1 cellular context compared by ENCODE assay signal in the genomic region with DNA sequence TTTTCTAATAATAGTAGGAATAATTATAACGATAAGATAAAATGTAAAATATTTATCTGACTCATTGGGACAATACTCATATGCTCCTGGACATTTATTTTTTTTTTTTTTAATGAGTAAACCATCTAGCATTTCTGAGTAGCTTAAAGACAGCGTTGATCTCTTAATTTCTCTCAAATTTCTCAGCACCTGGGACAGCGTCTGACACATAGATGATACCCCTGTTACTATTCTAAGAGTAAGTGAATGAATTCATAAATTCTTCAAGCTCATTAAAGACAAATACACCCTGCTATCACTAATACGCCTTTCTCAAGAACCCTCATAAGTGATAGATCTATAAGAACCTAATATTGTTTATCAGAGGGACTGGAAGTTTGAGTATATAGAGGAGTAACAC.
TF ChIP-seq lines count a peak whose summit lies in the region.

No MANE protein-coding gene starts in this region.

TF ChIP-seq in HepG2, 621 proteins besides CTCF, POLR2A, EP300 and RAD21:
- TF ChIP-seq, protein P1, sequence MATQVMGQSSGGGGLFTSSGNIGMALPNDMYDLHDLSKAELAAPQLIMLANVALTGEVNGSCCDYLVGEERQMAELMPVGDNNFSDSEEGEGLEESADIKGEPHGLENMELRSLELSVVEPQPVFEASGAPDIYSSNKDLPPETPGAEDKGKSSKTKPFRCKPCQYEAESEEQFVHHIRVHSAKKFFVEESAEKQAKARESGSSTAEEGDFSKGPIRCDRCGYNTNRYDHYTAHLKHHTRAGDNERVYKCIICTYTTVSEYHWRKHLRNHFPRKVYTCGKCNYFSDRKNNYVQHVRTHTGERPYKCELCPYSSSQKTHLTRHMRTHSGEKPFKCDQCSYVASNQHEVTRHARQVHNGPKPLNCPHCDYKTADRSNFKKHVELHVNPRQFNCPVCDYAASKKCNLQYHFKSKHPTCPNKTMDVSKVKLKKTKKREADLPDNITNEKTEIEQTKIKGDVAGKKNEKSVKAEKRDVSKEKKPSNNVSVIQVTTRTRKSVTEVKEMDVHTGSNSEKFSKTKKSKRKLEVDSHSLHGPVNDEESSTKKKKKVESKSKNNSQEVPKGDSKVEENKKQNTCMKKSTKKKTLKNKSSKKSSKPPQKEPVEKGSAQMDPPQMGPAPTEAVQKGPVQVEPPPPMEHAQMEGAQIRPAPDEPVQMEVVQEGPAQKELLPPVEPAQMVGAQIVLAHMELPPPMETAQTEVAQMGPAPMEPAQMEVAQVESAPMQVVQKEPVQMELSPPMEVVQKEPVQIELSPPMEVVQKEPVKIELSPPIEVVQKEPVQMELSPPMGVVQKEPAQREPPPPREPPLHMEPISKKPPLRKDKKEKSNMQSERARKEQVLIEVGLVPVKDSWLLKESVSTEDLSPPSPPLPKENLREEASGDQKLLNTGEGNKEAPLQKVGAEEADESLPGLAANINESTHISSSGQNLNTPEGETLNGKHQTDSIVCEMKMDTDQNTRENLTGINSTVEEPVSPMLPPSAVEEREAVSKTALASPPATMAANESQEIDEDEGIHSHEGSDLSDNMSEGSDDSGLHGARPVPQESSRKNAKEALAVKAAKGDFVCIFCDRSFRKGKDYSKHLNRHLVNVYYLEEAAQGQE (IDR thresholded peaks at IDR 0.05; ENCODE audit: borderline replicate concordance in 1 of 2, low read depth in 1 of 2, low read length in 2 of 2) = peak in 1 of 2 experiments; percentile 86; a peak in 3 of 4 replicates
- TF ChIP-seq MIER2 (CRISPR knock-in tag; IDR thresholded peaks at IDR 0.05) = peak; percentile 24; the same call in 1 of the 2 replicates
- no peak for TF ChIP-seq ZNF484 (CRISPR knock-in tag; IDR thresholded peaks at IDR 0.05; ENCODE audit: borderline replicate concordance, low read depth)
- TF ChIP-seq ZNF160 (CRISPR knock-in tag; IDR thresholded peaks at IDR 0.05) = no peak
- TF ChIP-seq, protein P2, sequence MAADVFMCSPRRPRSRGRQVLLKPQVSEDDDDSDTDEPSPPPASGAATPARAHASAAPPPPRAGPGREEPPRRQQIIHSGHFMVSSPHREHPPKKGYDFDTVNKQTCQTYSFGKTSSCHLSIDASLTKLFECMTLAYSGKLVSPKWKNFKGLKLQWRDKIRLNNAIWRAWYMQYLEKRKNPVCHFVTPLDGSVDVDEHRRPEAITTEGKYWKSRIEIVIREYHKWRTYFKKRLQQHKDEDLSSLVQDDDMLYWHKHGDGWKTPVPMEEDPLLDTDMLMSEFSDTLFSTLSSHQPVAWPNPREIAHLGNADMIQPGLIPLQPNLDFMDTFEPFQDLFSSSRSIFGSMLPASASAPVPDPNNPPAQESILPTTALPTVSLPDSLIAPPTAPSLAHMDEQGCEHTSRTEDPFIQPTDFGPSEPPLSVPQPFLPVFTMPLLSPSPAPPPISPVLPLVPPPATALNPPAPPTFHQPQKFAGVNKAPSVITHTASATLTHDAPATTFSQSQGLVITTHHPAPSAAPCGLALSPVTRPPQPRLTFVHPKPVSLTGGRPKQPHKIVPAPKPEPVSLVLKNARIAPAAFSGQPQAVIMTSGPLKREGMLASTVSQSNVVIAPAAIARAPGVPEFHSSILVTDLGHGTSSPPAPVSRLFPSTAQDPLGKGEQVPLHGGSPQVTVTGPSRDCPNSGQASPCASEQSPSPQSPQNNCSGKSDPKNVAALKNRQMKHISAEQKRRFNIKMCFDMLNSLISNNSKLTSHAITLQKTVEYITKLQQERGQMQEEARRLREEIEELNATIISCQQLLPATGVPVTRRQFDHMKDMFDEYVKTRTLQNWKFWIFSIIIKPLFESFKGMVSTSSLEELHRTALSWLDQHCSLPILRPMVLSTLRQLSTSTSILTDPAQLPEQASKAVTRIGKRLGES (CRISPR knock-in tag; IDR thresholded peaks at IDR 0.05; ENCODE audit: borderline replicate concordance) = no peak
- no peak for TF ChIP-seq HNRNPUL1 (IDR thresholded peaks at IDR 0.05; ENCODE audit: low read depth, low read length)
- no peak for TF ChIP-seq ZIK1 (CRISPR knock-in tag; IDR thresholded peaks at IDR 0.05; ENCODE audit: borderline replicate concordance, low read depth)
- TF ChIP-seq, protein P3, sequence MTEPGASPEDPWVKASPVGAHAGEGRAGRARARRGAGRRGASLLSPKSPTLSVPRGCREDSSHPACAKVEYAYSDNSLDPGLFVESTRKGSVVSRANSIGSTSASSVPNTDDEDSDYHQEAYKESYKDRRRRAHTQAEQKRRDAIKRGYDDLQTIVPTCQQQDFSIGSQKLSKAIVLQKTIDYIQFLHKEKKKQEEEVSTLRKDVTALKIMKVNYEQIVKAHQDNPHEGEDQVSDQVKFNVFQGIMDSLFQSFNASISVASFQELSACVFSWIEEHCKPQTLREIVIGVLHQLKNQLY (CRISPR knock-in tag; IDR thresholded peaks at IDR 0.05) = no peak
- no peak for TF ChIP-seq YEATS4 (CRISPR knock-in tag; IDR thresholded peaks at IDR 0.05; ENCODE audit: borderline replicate concordance)
- TF ChIP-seq E2F5 (CRISPR knock-in tag; conservative IDR thresholded peaks at IDR 0.05) = no peak
- TF ChIP-seq FOXJ3 (CRISPR knock-in tag; IDR thresholded peaks at IDR 0.05; ENCODE audit: borderline replicate concordance) = no peak
- TF ChIP-seq ZNF557 (CRISPR knock-in tag; IDR thresholded peaks at IDR 0.05) = no peak
